10 cellular contexts compared by ENCODE assay signal in genomic region chr5:94181940-94182339, GRCh38.
DNase-seq lines count a peak whose midpoint lies in the region; ATAC-seq, FAIRE-seq and TF ChIP-seq lines count a peak whose summit lies in the region.
"Had no signal": no experiment of that assay in that cellular context is flagged by ENCODE, and none has a peak within 500 bp of the region (broad histone marks: within the 10 kb centered on the region; RNA-seq: fewer than 3 reads in every experiment).

No MANE protein-coding gene starts in this region.

- peak; percentile 11 for DNase-seq in SIG-M5 treated with dmso at 0.1 percent for 504 hours (lab: John Stamatoyannopoulos, UW; ENCODE audit: unreplicated experiment)
- DNase-seq in SIG-M5 (lab: John Stamatoyannopoulos, UW), result no peak
- peak; percentile 1 for DNase-seq in small intestine
- DNase-seq in RPMI8226, result no peak
- no peak for DNase-seq in stimulated activated naive CD8-positive, alpha-beta T cell treated with anti-CD3 and anti-CD28 coated beads, Interleukin-15, Interleukin-2, amounts not matched to agents 100 U/mL and 50 U/mL, for 24 hours
- DNase-seq in dorsolateral prefrontal cortex, result no peak
- DNase-seq: psoas muscle had no signal

- ATAC-seq in HG03354 (IDR thresholded peaks at IDR 0.05; ENCODE audit: poor library complexity, severe bottlenecking, unreplicated experiment), result peak; percentile 64
- peak; percentile 44; the same call in 2 of the 3 replicates for ATAC-seq in SK-N-SH treated with all-trans-retinoic acid at 6 μM for 48 hours
- ATAC-seq in stimulated activated naive CD8-positive, alpha-beta T cell treated with anti-CD3 and anti-CD28 coated beads, Interleukin-15, Interleukin-2, amounts not matched to agents 100 U/mL and 50 U/mL, for 24 hours, result no peak
- ATAC-seq: psoas muscle had no signal

- TF ChIP-seq CTCF in dorsolateral prefrontal cortex (IDR thresholded peaks at IDR 0.05 in 54 of 56, conservative IDR thresholded peaks at IDR 0.05 in 2 of 56; ENCODE audit: low read depth in 1 of 56, partially characterized antibody in 56 of 56), result no peak

- WGBS in small intestine, 3 donors, result 50 to 62% (median 54%) methylated on average over 2 of the region's 2 CpGs

- no peaks in the 10 kb centered on the region for H3K27me3 ChIP-seq in small intestine (ENCODE audit: control insufficient read depth in 2 of 2, insufficient read depth in 2 of 2, low read length in 2 of 2)
- H3K27me3 ChIP-seq in dorsolateral prefrontal cortex, result no peaks in the 10 kb centered on the region

- no peaks in the 10 kb centered on the region for H3K4me1 ChIP-seq in small intestine (ENCODE audit: control insufficient read depth in 2 of 2, insufficient read depth in 1 of 2, low read depth in 1 of 2, low read length in 1 of 2)
- H3K4me1 ChIP-seq: psoas muscle had no signal

- no peak for FAIRE-seq in small intestine (lab: Jason Lieb, UNC)

- H3K9me3 ChIP-seq in small intestine (ENCODE audit: control insufficient read depth, low read depth), result no peaks in the 10 kb centered on the region
- H3K9me3 ChIP-seq: psoas muscle had no signal

- H3K4me3 ChIP-seq in small intestine (ENCODE audit: low read depth in 1 of 2, low read length in 2 of 2) (no peak overlapping the region), dorsolateral prefrontal cortex (no peak overlapping the region)
- H3K4me3 ChIP-seq: psoas muscle had no signal

- H3K36me3 ChIP-seq in small intestine (ENCODE audit: control insufficient read depth in 2 of 2, insufficient read depth in 2 of 2, low read length in 2 of 2), result no peaks in the 10 kb centered on the region

- intact Hi-C loops in dorsolateral prefrontal cortex (cut with DNase I), result no loop called here

- H3K27ac ChIP-seq in small intestine (ENCODE audit: low read depth in 1 of 2, low read length in 1 of 2), result no peak overlapping the region
- no peak overlapping the region for H3K27ac ChIP-seq in dorsolateral prefrontal cortex
- H3K27ac ChIP-seq: HL-60, psoas muscle had no signal

TF ChIP-seq in SK-N-SH treated with all-trans-retinoic acid at 6 μM for 48 hours, 23 proteins besides CTCF, POLR2A, EP300 and RAD21:
- no peak for TF ChIP-seq OSR1 (CRISPR knock-in tag; IDR thresholded peaks at IDR 0.05)
- no peak for TF ChIP-seq ZC3H10 (CRISPR knock-in tag; IDR thresholded peaks at IDR 0.05)
- no peak for TF ChIP-seq POU6F1 (CRISPR knock-in tag; IDR thresholded peaks at IDR 0.05; ENCODE audit: borderline replicate concordance, low read depth)
- no peak for TF ChIP-seq CSRNP3 (CRISPR knock-in tag; IDR thresholded peaks at IDR 0.05)
- TF ChIP-seq TSHZ2 (CRISPR knock-in tag; IDR thresholded peaks at IDR 0.05), result no peak
- no peak for TF ChIP-seq BACH2 (CRISPR knock-in tag; IDR thresholded peaks at IDR 0.05; ENCODE audit: borderline replicate concordance)
- TF ChIP-seq ZNF565 (CRISPR knock-in tag; conservative IDR thresholded peaks at IDR 0.05; ENCODE audit: low read depth), result no peak
- TF ChIP-seq PPARA (CRISPR knock-in tag; IDR thresholded peaks at IDR 0.05; ENCODE audit: borderline replicate concordance), result no peak
- no peak for TF ChIP-seq ARNTL (CRISPR knock-in tag; IDR thresholded peaks at IDR 0.05; ENCODE audit: borderline replicate concordance, low read depth)
- TF ChIP-seq RARB (CRISPR knock-in tag; IDR thresholded peaks at IDR 0.05), result no peak
- no peak for TF ChIP-seq CSDC2 (CRISPR knock-in tag; IDR thresholded peaks at IDR 0.05)
- TF ChIP-seq ZFP30 (CRISPR knock-in tag; IDR thresholded peaks at IDR 0.05), result no peak

Comparison
In these comparisons a context has a peak if more than half of its experiments do, and no peak if none do; other contexts are left out.
1. DNase-seq: peak in SIG-M5 treated with dmso at 0.1 percent for 504 hours (single experiment) and small intestine (single experiment); none in SIG-M5 (single experiment), RPMI8226 (single experiment), stimulated activated naive CD8-positive, alpha-beta T cell treated with anti-CD3 and anti-CD28 coated beads, Interleukin-15, Interleukin-2, amounts not matched to agents 100 U/mL and 50 U/mL, for 24 hours (single experiment) and dorsolateral prefrontal cortex (0 of 10).